9 cellular contexts compared by ENCODE assay signal in the genomic region with DNA sequence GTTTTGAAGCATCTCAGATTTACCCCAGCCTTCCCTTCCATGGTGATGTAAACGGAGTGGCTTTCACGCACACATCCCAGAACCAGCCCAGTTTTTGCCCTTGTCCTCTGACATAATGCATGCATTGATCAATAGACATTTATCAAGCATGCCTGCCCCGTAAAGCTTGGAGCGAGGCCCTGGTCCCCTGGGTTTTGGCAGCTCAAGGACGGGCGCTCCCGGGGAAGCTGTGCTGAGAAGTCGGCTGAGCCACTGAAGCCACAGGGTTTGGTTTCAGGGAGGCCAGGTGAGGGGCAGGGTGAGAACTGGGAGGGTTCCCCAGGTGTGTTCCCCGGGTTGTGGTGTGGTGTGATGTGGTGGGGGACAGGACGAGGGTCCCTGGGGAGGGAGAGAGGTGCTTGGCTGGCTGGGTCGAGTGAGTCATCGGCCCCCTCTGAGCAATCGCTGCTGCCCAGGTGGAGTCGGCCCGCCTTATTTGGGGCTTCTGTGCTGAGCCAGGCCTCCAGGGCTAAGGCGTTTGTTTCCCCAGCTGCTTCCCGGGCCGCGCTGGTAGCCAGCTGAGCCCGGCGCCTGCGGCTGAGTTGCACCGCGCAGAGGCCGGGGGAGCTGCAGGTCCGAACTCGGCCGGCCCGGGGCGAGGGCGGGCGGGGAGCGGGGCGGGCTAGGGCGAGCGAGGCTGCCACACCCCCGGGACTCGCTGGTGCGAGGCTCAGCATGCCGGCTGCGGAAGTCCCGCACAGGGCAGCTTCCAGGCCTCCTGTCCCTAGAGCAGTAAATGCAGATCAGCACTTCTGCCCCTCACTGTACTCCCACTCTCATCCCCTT. TPM values are rescaled to one million over a fixed set of nuclear protein-coding genes. Genes with fewer than 3 reads are reported as not detected.
DNase-seq lines count a peak whose midpoint lies in the region; ATAC-seq, FAIRE-seq and TF ChIP-seq lines count a peak whose summit lies in the region.
"Had no signal": no experiment of that assay in that cellular context is flagged by ENCODE, and none has a peak within 500 bp of the region (broad histone marks: within the 10 kb centered on the region; RNA-seq: fewer than 3 reads in every experiment).

No MANE protein-coding gene starts in this region.

- H3K4me1 ChIP-seq in gastroesophageal sphincter = peaks cover 0 to 91% (median 26%) of the 10 kb centered on the region in 3 donors
- peaks cover 32% of the 10 kb centered on the region for H3K4me1 ChIP-seq in rectal smooth muscle tissue (ENCODE audit: control insufficient read depth, insufficient read depth, low read length)
- no peaks in the 10 kb centered on the region for H3K4me1 ChIP-seq in HAP-1

- no peaks in the 10 kb centered on the region for H3K27me3 ChIP-seq in gastroesophageal sphincter
- no peaks in the 10 kb centered on the region for H3K27me3 ChIP-seq in rectal smooth muscle tissue (ENCODE audit: control insufficient read depth, insufficient read depth, low read length)
- H3K27me3 ChIP-seq in HAP-1 (ENCODE audit: low read depth) = no peaks in the 10 kb centered on the region

- TF ChIP-seq EP300 in gastroesophageal sphincter (IDR thresholded peaks at IDR 0.05) = no peak

- H3K27ac ChIP-seq in gastroesophageal sphincter (peak overlapping the region; percentile 60 to 95 (median 90)), rectal smooth muscle tissue (ENCODE audit: low read depth, low read length) (peak overlapping the region; percentile 82)

- peak; percentile 88 for FAIRE-seq in GM12891 (lab: Jason Lieb, UNC)
- FAIRE-seq: TTC549 had no signal

- H3K9me3 ChIP-seq in gastroesophageal sphincter (no peaks in the 10 kb centered on the region), HAP-1 (no peaks in the 10 kb centered on the region)

- H3K9ac ChIP-seq in rectal smooth muscle tissue (ENCODE audit: low read length) = peak overlapping the region; percentile 10

- peak; percentile 33 for ATAC-seq in HG02870 (IDR thresholded peaks at IDR 0.05; ENCODE audit: unreplicated experiment)
- peak; percentile 74 for ATAC-seq in gastroesophageal sphincter

- no peak for DNase-seq in GM12891 (ENCODE audit: insufficient read length, low spot score)
- peak; percentile 46 for DNase-seq in NCI-H526 treated with DMSO at 0.1 percent for 48 hours (lab: John Stamatoyannopoulos, UW)
- peak; percentile 70 for DNase-seq in activated effector memory CD4-positive, alpha-beta T cell treated with Interleukin-2 at 50 U/mL for 16 hours
- no peak for DNase-seq in HAP-1 (ENCODE audit: low spot score in 2 of 2)
- DNase-seq in D341Med (ENCODE audit: low spot score) = no peak

- TF ChIP-seq POLR2A in GM12891 (IDR thresholded peaks at IDR 0.05; ENCODE audit: low read depth, low read length) (no peak), gastroesophageal sphincter (IDR thresholded peaks at IDR 0.05) (peak in 1 of 2 donors; percentile 12)

- in situ Hi-C loops in HAP-1 (cut with MboI; ENCODE audit: low sequenced_read_pairs) = no loop called here

- 0 to 9% methylated on average over 3 of the region's 42 CpGs for WGBS in gastroesophageal sphincter (ENCODE audit: low coverage in 1 of 2), 2 donors

- peak overlapping the region; percentile 1 to 48 for H3K4me3 ChIP-seq in gastroesophageal sphincter
- peak overlapping the region; percentile 11 for H3K4me3 ChIP-seq in rectal smooth muscle tissue (ENCODE audit: low read length)
- H3K4me3 ChIP-seq in HAP-1 = no peak overlapping the region

- TF ChIP-seq CTCF in gastroesophageal sphincter (IDR thresholded peaks at IDR 0.05) = peak in 1 of 4 experiments; percentile 26

- H3K36me3 ChIP-seq in gastroesophageal sphincter (no peaks in the 10 kb centered on the region), rectal smooth muscle tissue (ENCODE audit: control insufficient read depth, insufficient read depth, low read length) (no peaks in the 10 kb centered on the region), HAP-1 (replicated peaks) (no peaks in the 10 kb centered on the region; the same call in 1 of the 2 replicates)

TF ChIP-seq in GM12891, 5 proteins besides CTCF, POLR2A, EP300 and RAD21:
- no peak for TF ChIP-seq POLR2AphosphoS5 (IDR thresholded peaks at IDR 0.05; ENCODE audit: low read depth, low read length)
- peak; percentile 28; the same call in 1 of the 2 replicates for TF ChIP-seq POU2F2 (IDR thresholded peaks at IDR 0.05; ENCODE audit: low read depth, low read length)
- no peak for TF ChIP-seq TAF1 (IDR thresholded peaks at IDR 0.05; ENCODE audit: low read depth, low read length)
- no peak for TF ChIP-seq PAX5 (IDR thresholded peaks at IDR 0.05; ENCODE audit: insufficient read depth, low read length, severe bottlenecking)
- peak; percentile 44; the same call in 1 of the 2 replicates for TF ChIP-seq SPI1 (IDR thresholded peaks at IDR 0.05; ENCODE audit: low read depth, low read length)
TF ChIP-seq in GM12891: peak in this region for 2.

RNA-seq across cellular contexts. Expression of a gene that starts 23.6 kb away (rescaled TPM):
- polyA plus RNA-seq in GM12891 (2012; ENCODE audit: low read depth, missing spikeins) = 3.6 TPM
- total RNA-seq in gastroesophageal sphincter = 100 to 1,000 TPM; 211 to 454 (median 257) TPM

Comparison
In these comparisons a context has a peak if more than half of its experiments do, and no peak if none do; other contexts are left out.
1. DNase-seq: peak in NCI-H526 treated with DMSO at 0.1 percent for 48 hours (single experiment) and activated effector memory CD4-positive, alpha-beta T cell treated with Interleukin-2 at 50 U/mL for 16 hours (single experiment); none in GM12891 (single experiment), HAP-1 (0 of 2) and D341Med (single experiment).